ENCODE assay signal across 27 cellular contexts in the genomic region with DNA sequence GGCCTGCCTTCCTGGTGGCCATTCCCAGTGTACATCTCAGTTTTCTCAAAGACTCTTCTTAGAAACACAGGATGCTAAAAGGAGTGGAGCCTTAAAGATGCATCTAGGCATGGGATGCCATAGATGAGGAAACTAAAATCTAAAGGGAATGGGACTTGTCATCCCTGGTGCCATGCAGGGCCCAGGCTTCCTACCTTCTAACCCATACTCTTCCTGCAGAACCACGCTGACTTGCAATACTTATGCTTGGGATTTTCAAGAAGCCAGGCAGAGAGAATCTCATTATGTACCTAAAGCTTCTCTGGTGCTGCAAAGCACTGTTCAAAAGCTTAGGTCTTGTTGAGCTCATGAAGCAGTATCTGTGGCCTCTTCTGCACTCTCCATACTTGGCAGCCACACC.
"Had no signal": no experiment of that assay in that cellular context is flagged by ENCODE, and none has a peak within 500 bp of the region (broad histone marks: within the 10 kb centered on the region; RNA-seq: fewer than 3 reads in every experiment).

No MANE protein-coding gene starts in this region.

- ATAC-seq: naive thymus-derived CD8-positive, alpha-beta T cell; natural killer cell treated with Interleukin-12 subunit alpha and Interleukin-12 subunit beta and Interleukin-15 and Interleukin-18, amount 100 ng/mL, for 72 hours; psoas muscle; right cardiac atrium; right lobe of liver; stimulated activated effector memory CD8-positive, alpha-beta T cell treated with anti-CD3 and anti-CD28 coated beads, Interleukin-12 subunit alpha, Interleukin-12 subunit beta, amount 100 ng/mL, for 72 hours; stimulated activated naive B cell treated with anti-CD40 and anti-IgM and Interleukin-4, amounts not matched to agents 10 μg/mL and 1 μg/mL and 100 μg/mL, for 72 hours had no signal

- H3K4me3 ChIP-seq: ovary, psoas muscle, right lobe of liver, sigmoid colon, stomach, thoracic aorta, thyroid gland, tibial nerve, upper lobe of left lung, vagina had no signal

- H3K9me3 ChIP-seq: neutrophil, thoracic aorta, thyroid gland, vagina had no signal

- DNase-seq: naive thymus-derived CD8-positive, alpha-beta T cell; nephron progenitor cell; nucleus accumbens; ovary; posterior cingulate gyrus; psoas muscle; right cardiac atrium; right lobe of liver; sigmoid colon; small intestine; stimulated activated CD4-positive, alpha-beta T cell treated with anti-CD3 and anti-CD28 coated beads, Interleukin-15, amount 100 ng/mL, for 24 hours; stimulated activated CD4-positive, alpha-beta T cell treated with anti-CD3 and anti-CD28 coated beads, Interleukin-2, amount 100 ng/mL, for 24 hours; stimulated activated CD4-positive, alpha-beta T cell treated with anti-CD3 and anti-CD28 coated beads, Interleukin-2, amount 100 ng/mL, for 48 hours; stimulated activated CD4-positive, alpha-beta T cell treated with anti-CD3 and anti-CD28 coated beads, Interleukin-4, amount 100 ng/mL, for 24 hours; stimulated activated naive B cell treated with anti-CD40 and anti-IgM and Interleukin-4, amounts not matched to agents 10 μg/mL and 1 μg/mL and 100 μg/mL, for 72 hours; stimulated activated naive CD4-positive, alpha-beta T cell treated with Interleukin-2 at 50 U/mL for 16 hours; stomach; thyroid gland; trophoblast cell; upper lobe of left lung had no signal

- H3K36me3 ChIP-seq: neutrophil, ovary, right lobe of liver, sigmoid colon, stomach, thoracic aorta, thyroid gland, tibial nerve, upper lobe of left lung, vagina had no signal

- H3K27me3 ChIP-seq: neutrophil, ovary, right lobe of liver, sigmoid colon, stomach, thyroid gland, tibial nerve, upper lobe of left lung, vagina had no signal

- H3K27ac ChIP-seq: neutrophil, ovary, parathyroid adenoma, psoas muscle, right lobe of liver, sigmoid colon, stomach, thoracic aorta, thyroid gland, tibial nerve, upper lobe of left lung, vagina had no signal

- H3K79me2 ChIP-seq: parathyroid adenoma had no signal

- H3K4me1 ChIP-seq: parathyroid adenoma, psoas muscle, right lobe of liver, sigmoid colon, thyroid gland, tibial nerve, upper lobe of left lung, vagina had no signal

- H2AFZ ChIP-seq: parathyroid adenoma had no signal
